ENCODE assay signal across 7 cellular contexts in genomic region chr18:62420513-62421209, GRCh38.
DNase-seq lines count a peak whose midpoint lies in the region; ATAC-seq lines count a peak whose summit lies in the region.

No MANE protein-coding gene starts in this region.

- no peaks in the 10 kb centered on the region for H3K4me1 ChIP-seq in mesenchymal stem cell (ENCODE audit: control insufficient read depth, insufficient read depth, low read depth, low read length)

- ATAC-seq in GM19043 (IDR thresholded peaks at IDR 0.05; ENCODE audit: low read depth, unreplicated experiment) = peak; percentile 94
- peak; percentile 90 for ATAC-seq in HG03139 (IDR thresholded peaks at IDR 0.05; ENCODE audit: unreplicated experiment)
- ATAC-seq in stimulated activated naive B cell treated with anti-CD40 and anti-IgM and Interleukin-4, amounts not matched to agents 10 μg/mL and 1 μg/mL and 100 μg/mL, for 72 hours (replicated peaks) = peak; percentile 98 to 99

- H3K4me2 ChIP-seq in mesenchymal stem cell (ENCODE audit: low read length, poor library complexity, severe bottlenecking) = no peak overlapping the region

- H2BK120ac ChIP-seq in mesenchymal stem cell (ENCODE audit: low read depth, low read length) = no peak overlapping the region

- H3K9me3 Mint-ChIP-seq in stimulated activated naive B cell treated with anti-CD40 and anti-IgM and Interleukin-4, amounts not matched to agents 10 μg/mL and 1 μg/mL and 100 μg/mL, for 72 hours = peaks cover 0 to 2% of the 10 kb centered on the region in 2 donors

- no peaks in the 10 kb centered on the region for H3K36me3 ChIP-seq in mesenchymal stem cell (ENCODE audit: control insufficient read depth in 1 of 2, insufficient read depth in 2 of 2, low read depth in 1 of 2, low read length in 2 of 2)

- H3K9me3 ChIP-seq in mesenchymal stem cell (ENCODE audit: control insufficient read depth, low read length) = no peaks in the 10 kb centered on the region

- H2BK12ac ChIP-seq in mesenchymal stem cell (ENCODE audit: low read length in 2 of 2) = no peak overlapping the region

- H3K4me1 Mint-ChIP-seq in stimulated activated naive B cell treated with anti-CD40 and anti-IgM and Interleukin-4, amounts not matched to agents 10 μg/mL and 1 μg/mL and 100 μg/mL, for 72 hours = peaks cover 19 to 21% of the 10 kb centered on the region in 2 donors

- no peak overlapping the region for H4K91ac ChIP-seq in mesenchymal stem cell (ENCODE audit: low read length)

- no peak overlapping the region for H2BK15ac ChIP-seq in mesenchymal stem cell (ENCODE audit: low read depth, poor library complexity, severe bottlenecking)

- 35% methylated on average over 9 of the region's 9 CpGs for WGBS in mesenchymal stem cell

- no peak overlapping the region for H2BK5ac ChIP-seq in mesenchymal stem cell (ENCODE audit: low read depth, low read length, poor library complexity, severe bottlenecking)

- peaks cover 0 to 2% of the 10 kb centered on the region in 2 donors for H3K36me3 Mint-ChIP-seq in stimulated activated naive B cell treated with anti-CD40 and anti-IgM and Interleukin-4, amounts not matched to agents 10 μg/mL and 1 μg/mL and 100 μg/mL, for 72 hours

- no peak overlapping the region for H3K14ac ChIP-seq in mesenchymal stem cell (ENCODE audit: low read length in 2 of 2)

- peak overlapping the region in 1 of 2 experiments; percentile 5 for H3K4me3 ChIP-seq in mesenchymal stem cell (ENCODE audit: insufficient read depth in 1 of 2, low read depth in 1 of 2, low read length in 2 of 2)

- no peak overlapping the region for H3K4ac ChIP-seq in mesenchymal stem cell (ENCODE audit: low read depth in 1 of 2, low read length in 2 of 2)

- peak overlapping the region; percentile 55 for H3K9ac ChIP-seq in mesenchymal stem cell (ENCODE audit: low read length)

- H3K4me3 Mint-ChIP-seq in stimulated activated naive B cell treated with anti-CD40 and anti-IgM and Interleukin-4, amounts not matched to agents 10 μg/mL and 1 μg/mL and 100 μg/mL, for 72 hours = peak overlapping the region; percentile 67 to 74

- H2AK5ac ChIP-seq in mesenchymal stem cell (ENCODE audit: low read length, severe bottlenecking) = no peak overlapping the region

- H3K27ac Mint-ChIP-seq in stimulated activated naive B cell treated with anti-CD40 and anti-IgM and Interleukin-4, amounts not matched to agents 10 μg/mL and 1 μg/mL and 100 μg/mL, for 72 hours = peak overlapping the region; percentile 82

- H4K8ac ChIP-seq in mesenchymal stem cell (ENCODE audit: low read length) = no peak overlapping the region

- H2AFZ ChIP-seq in mesenchymal stem cell (ENCODE audit: low read depth, low read length) = no peak overlapping the region

- no peaks in the 10 kb centered on the region for H3K79me1 ChIP-seq in mesenchymal stem cell (replicated peaks; ENCODE audit: low read length, poor library complexity, severe bottlenecking)

- H3K27ac ChIP-seq in mesenchymal stem cell (ENCODE audit: low read length, poor library complexity, severe bottlenecking) = peak overlapping the region; percentile 25

- no peaks in the 10 kb centered on the region for H3K27me3 ChIP-seq in mesenchymal stem cell (ENCODE audit: control insufficient read depth in 1 of 2, insufficient read depth in 1 of 2, low read length in 2 of 2)

- H3K18ac ChIP-seq in mesenchymal stem cell (ENCODE audit: low read depth in 1 of 2, low read length in 2 of 2) = no peak overlapping the region

- peak in 4 of 5 donors; percentile 42 to 96 (median 45) for DNase-seq in T-helper 1 cell
- DNase-seq in amniotic epithelial cell (ENCODE audit: low read depth) = peak; percentile 70
- peak; percentile 86 for DNase-seq in mesenchymal stem cell
- peak; percentile 55 for DNase-seq in stimulated activated naive B cell treated with anti-CD40 and anti-IgM and Interleukin-4, amounts not matched to agents 10 μg/mL and 1 μg/mL and 100 μg/mL, for 72 hours
- DNase-seq in DMS 273 (lab: John Stamatoyannopoulos, UW; ENCODE audit: unreplicated experiment) = no peak

- H3K27me3 Mint-ChIP-seq in stimulated activated naive B cell treated with anti-CD40 and anti-IgM and Interleukin-4, amounts not matched to agents 10 μg/mL and 1 μg/mL and 100 μg/mL, for 72 hours = peaks cover 3 to 4% of the 10 kb centered on the region in 2 donors

- H3K23ac ChIP-seq in mesenchymal stem cell (ENCODE audit: low read length in 2 of 2) = no peak overlapping the region
